Comparison of ENCODE assay signal across 19 cellular contexts in the genomic region with DNA sequence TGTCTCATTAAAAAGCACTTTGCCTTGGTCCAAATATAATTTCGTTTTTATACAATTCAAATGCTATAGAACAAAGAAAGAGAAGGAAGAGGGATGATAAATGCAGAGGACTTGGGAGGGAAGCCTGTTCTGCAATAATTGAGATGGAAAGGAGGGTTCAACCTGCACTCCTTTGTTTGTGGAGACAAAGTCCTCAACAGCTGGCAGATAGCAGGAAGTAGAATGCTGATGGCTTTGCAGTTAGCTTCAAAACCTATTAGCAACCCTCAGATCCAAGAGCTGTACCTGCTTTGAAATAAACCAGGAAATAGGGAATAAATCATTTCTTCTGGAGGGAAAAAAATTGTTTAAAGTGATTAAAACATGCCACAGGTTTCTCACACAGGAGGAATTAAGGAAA.
DNase-seq lines count a peak whose midpoint lies in the region; ATAC-seq and TF ChIP-seq lines count a peak whose summit lies in the region.
"Had no signal": no experiment of that assay in that cellular context is flagged by ENCODE, and none has a peak within 500 bp of the region (broad histone marks: within the 10 kb centered on the region; RNA-seq: fewer than 3 reads in every experiment).

No MANE protein-coding gene starts in this region.

- H3K4me3 Mint-ChIP-seq in naive thymus-derived CD8-positive, alpha-beta T cell = no peak overlapping the region
- H3K4me3 Mint-ChIP-seq: CD8-positive, alpha-beta T cell; naive thymus-derived CD4-positive, alpha-beta T cell had no signal

- no peaks in the 10 kb centered on the region for H3K36me3 Mint-ChIP-seq in naive thymus-derived CD8-positive, alpha-beta T cell
- H3K36me3 Mint-ChIP-seq: CD8-positive, alpha-beta T cell had no signal

- peak; percentile 41 for DNase-seq in DMS153 treated with DMSO at 0.1 percent for 48 hours (lab: John Stamatoyannopoulos, UW; ENCODE audit: unreplicated experiment)
- peak; percentile 9 for DNase-seq in NCI-H1092 (lab: John Stamatoyannopoulos, UW)
- DNase-seq in NCI-H748 (lab: John Stamatoyannopoulos, UW; ENCODE audit: unreplicated experiment) = peak; percentile 91
- peak; percentile 23 for DNase-seq in iPS-NIHi7 (ENCODE audit: extremely low spot score)
- DNase-seq in SKM-1 treated with dmso at 0.1 percent for 144 hours (lab: John Stamatoyannopoulos, UW; ENCODE audit: unreplicated experiment) = no peak
- DNase-seq in naive thymus-derived CD8-positive, alpha-beta T cell = no peak
- no peak for DNase-seq in inferior parietal cortex (ENCODE audit: extremely low spot score)
- DNase-seq in GM10248 (ENCODE audit: extremely low spot score) = no peak
- DNase-seq: activated CD4-positive, alpha-beta T cell treated with anti-CD3 and anti-CD28 coated beads for 4 hours; activated effector memory CD4-positive, alpha-beta T cell treated with anti-CD3 and anti-CD28 coated beads, Interleukin-2, amount 50 U/mL, for 16 hours; amygdala; caudate nucleus; CD8-positive, alpha-beta T cell; effector CD4-positive, alpha-beta T cell; GDM1; naive thymus-derived CD4-positive, alpha-beta T cell; NCI-H2227 treated with DMSO at 0.1 percent for 48 hours; spleen; T1000 had no signal

- POLR2A ChIA-PET in naive thymus-derived CD8-positive, alpha-beta T cell (lab: Charles Lee) = no interaction called here
- POLR2A ChIA-PET in GM10248 (lab: Yijun Ruan, JAX) = no interaction called here

- ATAC-seq in naive thymus-derived CD8-positive, alpha-beta T cell = no peak
- ATAC-seq: CD8-positive, alpha-beta T cell; naive thymus-derived CD4-positive, alpha-beta T cell had no signal

- no peak overlapping the region for H3K27ac Mint-ChIP-seq in naive thymus-derived CD8-positive, alpha-beta T cell
- H3K27ac Mint-ChIP-seq: CD8-positive, alpha-beta T cell; naive thymus-derived CD4-positive, alpha-beta T cell had no signal

- H3K4me1 Mint-ChIP-seq in naive thymus-derived CD8-positive, alpha-beta T cell = peaks cover 0 to 12% (median 4%) of the 10 kb centered on the region in 4 donors

- CTCF ChIA-PET in GM10248 (lab: Yijun Ruan, JAX) = interaction anchor here (1.4 kb wide), 1 partner anchor 20 kb away, joined by 3 read pairs; no protein-coding TSS in a partner anchor

- H3K9me3 Mint-ChIP-seq in naive thymus-derived CD8-positive, alpha-beta T cell = no peaks in the 10 kb centered on the region
- H3K9me3 Mint-ChIP-seq: CD8-positive, alpha-beta T cell had no signal

- H3K27me3 Mint-ChIP-seq in naive thymus-derived CD8-positive, alpha-beta T cell = no peaks in the 10 kb centered on the region
- H3K27me3 Mint-ChIP-seq: naive thymus-derived CD4-positive, alpha-beta T cell had no signal

- TF ChIP-seq CTCF in GM10248 (IDR thresholded peaks at IDR 0.05; ENCODE audit: control extremely low read depth, extremely low read depth, low read depth, missing control alignments) = no peak

Comparison
In these comparisons a context has a peak if more than half of its experiments do, and no peak if none do; other contexts are left out.
1. DNase-seq: peak in DMS153 treated with DMSO at 0.1 percent for 48 hours (single experiment), NCI-H1092 (single experiment), NCI-H748 (single experiment) and iPS-NIHi7 (single experiment); none in SKM-1 treated with dmso at 0.1 percent for 144 hours (single experiment), naive thymus-derived CD8-positive, alpha-beta T cell (0 of 10), inferior parietal cortex (single experiment) and GM10248 (single experiment).